In the genomic region with DNA sequence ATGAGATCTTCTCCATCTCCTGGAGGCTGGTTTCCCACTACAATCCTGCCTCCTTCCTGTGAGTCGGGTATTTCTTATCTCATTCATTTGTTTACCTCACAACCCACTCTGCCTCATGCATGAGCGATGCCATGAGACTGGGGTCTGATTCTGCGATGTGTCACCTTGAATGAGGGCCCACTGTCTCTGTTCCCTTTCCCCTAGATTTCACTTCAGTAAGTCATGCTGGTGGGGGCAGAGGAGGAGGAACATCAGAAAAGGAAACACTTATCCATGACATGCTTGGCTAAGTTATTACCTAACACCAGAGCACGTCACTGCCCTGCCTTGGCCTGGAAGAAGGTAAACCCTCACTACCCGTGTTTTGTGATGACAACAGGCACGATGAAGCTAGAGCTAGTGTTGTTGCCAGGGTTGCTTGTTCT, we compare ENCODE assay signal across 14 cellular contexts.
DNase-seq lines count a peak whose midpoint lies in the region; ATAC-seq and TF ChIP-seq lines count a peak whose summit lies in the region.
"Had no signal": no experiment of that assay in that cellular context is flagged by ENCODE, and none has a peak within 500 bp of the region (broad histone marks: within the 10 kb centered on the region; RNA-seq: fewer than 3 reads in every experiment).

No MANE protein-coding gene starts in this region.

- no peaks in the 10 kb centered on the region for H3K36me3 Mint-ChIP-seq in stimulated activated memory B cell treated with anti-CD40 and anti-IgM and Interleukin-4, amounts not matched to agents 10 μg/mL and 1 μg/mL and 100 μg/mL, for 72 hours

- peaks cover 9% of the 10 kb centered on the region for H3K27me3 Mint-ChIP-seq in stimulated activated memory B cell treated with anti-CD40 and anti-IgM and Interleukin-4, amounts not matched to agents 10 μg/mL and 1 μg/mL and 100 μg/mL, for 72 hours

- no peak for ATAC-seq in stimulated activated memory B cell treated with anti-CD40 and anti-IgM and Interleukin-4, amounts not matched to agents 10 μg/mL and 1 μg/mL and 100 μg/mL, for 72 hours
- ATAC-seq in GM21737 (IDR thresholded peaks at IDR 0.05; ENCODE audit: unreplicated experiment), result no peak

- DNase-seq in DMS153 (lab: John Stamatoyannopoulos, UW) (peak; percentile 34), DMS153 treated with DMSO at 0.1 percent for 48 hours (lab: John Stamatoyannopoulos, UW; ENCODE audit: unreplicated experiment) (no peak), NCI-H2029 treated with DMSO at 0.1 percent for 48 hours (lab: John Stamatoyannopoulos, UW) (peak; percentile 11), epithelial cell of esophagus (ENCODE audit: low read depth) (peak; percentile 77), osteoblast (ENCODE audit: insufficient read length, low spot score, missing footprints) (peak; percentile 46), NCI-H2081 treated with DMSO at 0.1 percent for 48 hours (lab: John Stamatoyannopoulos, UW) (no peak)
- DNase-seq: activated effector memory CD4-positive, alpha-beta T cell treated with Interleukin-2 at 50 U/mL for 16 hours; cerebellar nuclear complex; H9; NCI-H1048; NK-92 treated with Interleukin-12 subunit alpha and Interleukin-12 subunit beta, amount 100 ng/mL, for 24 hours had no signal

- no peaks in the 10 kb centered on the region for H3K27me3 ChIP-seq in osteoblast (ENCODE audit: insufficient read depth, low read length)

- H3K4me1 ChIP-seq in osteoblast (ENCODE audit: insufficient read depth, low read length), result peaks cover 8% of the 10 kb centered on the region

- H3K4me3 Mint-ChIP-seq in stimulated activated memory B cell treated with anti-CD40 and anti-IgM and Interleukin-4, amounts not matched to agents 10 μg/mL and 1 μg/mL and 100 μg/mL, for 72 hours, result no peak overlapping the region
- H3K4me3 Mint-ChIP-seq: H9 had no signal

- H3K9me3 ChIP-seq in osteoblast (ENCODE audit: low read depth, low read length), result no peaks in the 10 kb centered on the region

- no peak overlapping the region for H3K27ac Mint-ChIP-seq in stimulated activated memory B cell treated with anti-CD40 and anti-IgM and Interleukin-4, amounts not matched to agents 10 μg/mL and 1 μg/mL and 100 μg/mL, for 72 hours

- H3K36me3 ChIP-seq in osteoblast (ENCODE audit: insufficient read depth, low read length), result no peaks in the 10 kb centered on the region

- no peaks in the 10 kb centered on the region for H3K9me3 Mint-ChIP-seq in stimulated activated memory B cell treated with anti-CD40 and anti-IgM and Interleukin-4, amounts not matched to agents 10 μg/mL and 1 μg/mL and 100 μg/mL, for 72 hours
- H3K9me3 Mint-ChIP-seq: H9 had no signal

- TF ChIP-seq CTCF in epithelial cell of esophagus (IDR thresholded peaks at IDR 0.05; ENCODE audit: insufficient read depth, low read depth, low read length, missing control alignments) (no peak), osteoblast (IDR thresholded peaks at IDR 0.05; ENCODE audit: extremely low read depth, low read depth, low read length) (no peak)

- H3K4me3 ChIP-seq in epithelial cell of esophagus (ENCODE audit: low read length) (no peak overlapping the region), osteoblast (ENCODE audit: insufficient read depth, low read length) (no peak overlapping the region)

- H2AFZ ChIP-seq in osteoblast (ENCODE audit: low read length), result peak overlapping the region; percentile 74

- no peaks in the 10 kb centered on the region for H4K20me1 ChIP-seq in osteoblast (ENCODE audit: insufficient read depth, low read length)

- H3K27ac ChIP-seq in osteoblast (ENCODE audit: low read depth, low read length), result peak overlapping the region; percentile 56
- H3K27ac ChIP-seq: 22Rv1 had no signal

- H3K4me2 ChIP-seq in osteoblast (ENCODE audit: insufficient read depth, low read length), result no peak overlapping the region

- H3K4me1 Mint-ChIP-seq in stimulated activated memory B cell treated with anti-CD40 and anti-IgM and Interleukin-4, amounts not matched to agents 10 μg/mL and 1 μg/mL and 100 μg/mL, for 72 hours, result peaks cover 11% of the 10 kb centered on the region

- no peaks in the 10 kb centered on the region for H3K79me2 ChIP-seq in osteoblast (ENCODE audit: insufficient read depth, low read length)

Comparison
In these comparisons a context has a peak if more than half of its experiments do, and no peak if none do; other contexts are left out.
1. DNase-seq: peak in DMS153 (single experiment), NCI-H2029 treated with DMSO at 0.1 percent for 48 hours (single experiment), epithelial cell of esophagus (single experiment) and osteoblast (single experiment); none in DMS153 treated with DMSO at 0.1 percent for 48 hours (single experiment) and NCI-H2081 treated with DMSO at 0.1 percent for 48 hours (single experiment).